Comparison of ENCODE assay signal across 24 cellular contexts in the genomic region with DNA sequence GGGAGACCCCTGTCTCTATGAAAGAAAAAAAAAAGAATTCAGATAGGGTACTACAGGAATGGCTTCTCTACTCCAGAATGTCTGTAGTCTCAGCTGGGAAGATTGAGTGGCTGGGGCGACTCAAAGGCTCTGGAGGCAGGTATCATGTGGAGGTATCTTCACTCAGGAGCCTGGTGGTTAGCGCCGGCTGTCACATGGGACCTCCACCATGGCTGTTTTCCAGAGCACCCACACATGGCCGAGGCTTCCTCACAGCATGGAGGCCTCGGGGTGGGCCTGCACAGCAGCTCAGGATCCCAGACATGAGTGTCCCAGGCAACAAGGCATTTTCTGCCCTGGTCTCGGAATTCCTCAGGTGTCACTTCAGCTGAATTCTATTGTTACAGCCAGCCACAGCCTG.
"Had no signal": no experiment of that assay in that cellular context is flagged by ENCODE, and none has a peak within 500 bp of the region (broad histone marks: within the 10 kb centered on the region; RNA-seq: fewer than 3 reads in every experiment).

No MANE protein-coding gene starts in this region.

- H3K9me3 Mint-ChIP-seq: dendritic cell treated with granulocyte-macrophage colony-stimulating factor and Interleukin-4, amounts not matched to agents 40 ng/mL and 50 ng/mL, for 4 days; effector memory CD8-positive, alpha-beta T cell had no signal

- H3K4me3 ChIP-seq: colonic mucosa, coronary artery, dorsolateral prefrontal cortex, esophagus muscularis mucosa, esophagus squamous epithelium, gastrocnemius medialis, gastroesophageal sphincter, heart left ventricle, heart right ventricle had no signal

- H3K4me1 ChIP-seq: colonic mucosa, esophagus muscularis mucosa, esophagus squamous epithelium, foreskin keratinocyte, gastrocnemius medialis, gastroesophageal sphincter, heart left ventricle, heart right ventricle had no signal

- H3K27ac Mint-ChIP-seq: dendritic cell treated with granulocyte-macrophage colony-stimulating factor and Interleukin-4, amounts not matched to agents 40 ng/mL and 50 ng/mL, for 4 days; effector memory CD8-positive, alpha-beta T cell; endodermal cell had no signal

- H3K36me3 ChIP-seq: colonic mucosa, gastrocnemius medialis had no signal

- H3K27me3 ChIP-seq: colonic mucosa, dorsolateral prefrontal cortex, esophagus muscularis mucosa, esophagus squamous epithelium, foreskin keratinocyte, gastrocnemius medialis, gastroesophageal sphincter, heart left ventricle, heart right ventricle had no signal

- H3K27ac ChIP-seq: colonic mucosa, coronary artery, epithelial cell of prostate, esophagus muscularis mucosa, esophagus squamous epithelium, foreskin keratinocyte, gastrocnemius medialis, gastroesophageal sphincter, heart left ventricle, heart right ventricle had no signal

- H3K4me1 Mint-ChIP-seq: endodermal cell had no signal

- DNase-seq: colonic mucosa; cortex of kidney; dermis blood vessel endothelial cell; effector CD4-positive, alpha-beta T cell; effector CD8-positive, alpha-beta T cell; effector memory CD4-positive, alpha-beta T cell; effector memory CD8-positive, alpha-beta T cell; endodermal cell; erythroblast; esophagus squamous epithelium; foreskin fibroblast; foreskin keratinocyte; foreskin melanocyte; gastrocnemius medialis; glutamatergic neuron; heart left ventricle; heart right ventricle had no signal

- H3K9me3 ChIP-seq: colonic mucosa, esophagus muscularis mucosa, esophagus squamous epithelium, gastrocnemius medialis, gastroesophageal sphincter, heart left ventricle, heart right ventricle had no signal

- ATAC-seq: effector memory CD8-positive, alpha-beta T cell; esophagus mucosa; foreskin keratinocyte; gastrocnemius medialis; gastroesophageal sphincter; heart left ventricle; heart right ventricle had no signal

- H3K27me3 Mint-ChIP-seq: dendritic cell treated with granulocyte-macrophage colony-stimulating factor and Interleukin-4, amounts not matched to agents 40 ng/mL and 50 ng/mL, for 4 days; effector memory CD8-positive, alpha-beta T cell had no signal

- H3K4me3 Mint-ChIP-seq: dendritic cell treated with granulocyte-macrophage colony-stimulating factor and Interleukin-4, amounts not matched to agents 40 ng/mL and 50 ng/mL, for 4 days; effector memory CD8-positive, alpha-beta T cell; endodermal cell had no signal
